In genomic region chr12:67220065-67220464, GRCh38 we compare ENCODE assay signal across 9 cellular contexts. TPM values are rescaled to one million over a fixed set of nuclear protein-coding genes. Genes with fewer than 3 reads are reported as not detected.
A peak's percentile ranks its signal among the peaks of the same experiment; 100 is the strongest.
DNase-seq lines count a peak whose midpoint lies in the region; ATAC-seq and TF ChIP-seq lines count a peak whose summit lies in the region.
"Had no signal": no experiment of that assay in that cellular context is flagged by ENCODE, and none has a peak within 500 bp of the region (broad histone marks: within the 10 kb centered on the region; RNA-seq: fewer than 3 reads in every experiment).

No MANE protein-coding gene starts in this region.

- peaks cover 29% of the 10 kb centered on the region for H3K27me3 Mint-ChIP-seq in osteocyte (ENCODE audit: unreplicated experiment)

- peak; percentile 29 for TF ChIP-seq CTCF in GM12864 (IDR thresholded peaks at IDR 0.05; ENCODE audit: low read depth, low read length, missing control alignments)
- peak; percentile 5 to 55 (median 42) for TF ChIP-seq CTCF in adrenal gland (IDR thresholded peaks at IDR 0.05)
- TF ChIP-seq CTCF in osteocyte (IDR thresholded peaks at IDR 0.05) = peak; percentile 14

- no peak overlapping the region for H3K4me3 ChIP-seq in GM12864 (ENCODE audit: low read depth, low read length)
- H3K4me3 ChIP-seq in adrenal gland = no peak overlapping the region
- H3K4me3 ChIP-seq: SJSA1 had no signal

- no peaks in the 10 kb centered on the region for H3K36me3 ChIP-seq in adrenal gland (replicated peaks in 1 of 2)
- H3K36me3 ChIP-seq: SJSA1 had no signal

- no peaks in the 10 kb centered on the region for H3K27me3 ChIP-seq in adrenal gland
- H3K27me3 ChIP-seq: SJSA1 had no signal

- no peak overlapping the region for H3K4me3 Mint-ChIP-seq in osteocyte (ENCODE audit: unreplicated experiment)
- H3K4me3 Mint-ChIP-seq: activated T-helper 17 cell treated with anti-CD3 and anti-CD28 coated beads, Interleukin-2, amount 50 U/mL, for 72 hours had no signal

- intact Hi-C loops in adrenal gland (cut with DNase I) = loop anchor here in 1 of 2 donors (5.0 kb wide), 2 partner anchors 58 to 203 kb away; no protein-coding TSS in a partner anchor

- no peak overlapping the region for H3K27ac ChIP-seq in adrenal gland
- H3K27ac ChIP-seq: SJSA1 had no signal

- H3K9me3 Mint-ChIP-seq in osteocyte (ENCODE audit: unreplicated experiment) = no peaks in the 10 kb centered on the region
- H3K9me3 Mint-ChIP-seq: activated T-helper 17 cell treated with anti-CD3 and anti-CD28 coated beads, Interleukin-2, amount 50 U/mL, for 72 hours had no signal

- no peaks in the 10 kb centered on the region for H3K9me3 ChIP-seq in adrenal gland (replicated peaks in 1 of 3)
- H3K9me3 ChIP-seq: SJSA1 had no signal

- no peak overlapping the region for H3K27ac Mint-ChIP-seq in osteocyte (ENCODE audit: unreplicated experiment)
- H3K27ac Mint-ChIP-seq: activated T-helper 17 cell treated with anti-CD3 and anti-CD28 coated beads, Interleukin-2, amount 50 U/mL, for 72 hours had no signal

- DNase-seq in GM12864 (ENCODE audit: low read depth) (no peak), NCI-H146 (lab: John Stamatoyannopoulos, UW) (peak; percentile 69), adrenal gland (peak; percentile 15 to 69 (median 37)), osteocyte (ENCODE audit: extremely low spot score, unreplicated experiment) (no peak), NCI-H187 (lab: John Stamatoyannopoulos, UW) (no peak)
- no peak for DNase-seq in central memory CD4-positive, alpha-beta T cell

- H3K36me3 Mint-ChIP-seq in osteocyte (ENCODE audit: unreplicated experiment) = no peaks in the 10 kb centered on the region

- TF ChIP-seq POLR2A in adrenal gland (IDR thresholded peaks at IDR 0.05) = no peak

- WGBS in adrenal gland, 4 donors = 30 to 49% (median 42%) methylated on average over 4 of the region's 4 CpGs

- H3K4me1 ChIP-seq in adrenal gland (replicated peaks in 1 of 2) = no peaks in the 10 kb centered on the region
- H3K4me1 ChIP-seq: SJSA1 had no signal

- no peak for ATAC-seq in HG03139 (IDR thresholded peaks at IDR 0.05; ENCODE audit: unreplicated experiment)
- ATAC-seq: activated T-helper 17 cell treated with anti-CD3 and anti-CD28 coated beads, Interleukin-2, amount 50 U/mL, for 72 hours had no signal

- no peaks in the 10 kb centered on the region for H3K4me1 Mint-ChIP-seq in osteocyte (ENCODE audit: unreplicated experiment)
- H3K4me1 Mint-ChIP-seq: activated T-helper 17 cell treated with anti-CD3 and anti-CD28 coated beads, Interleukin-2, amount 50 U/mL, for 72 hours had no signal

RNA-seq across cellular contexts. Expression of gene CAND1, which starts 49.1 kb away (rescaled TPM):
- total RNA-seq in adrenal gland (100 to 1,000 TPM in 4 of 8 donors, 10 to 100 TPM in 4; 39.4 to 162 (median 107) TPM), osteocyte (167 and 194 TPM in 2 replicates)
- polyA plus RNA-seq in adrenal gland = 10 to 100 TPM; 13.3 to 80.5 (median 16.2) TPM

Comparison
In these comparisons a context has a peak if more than half of its experiments do, and no peak if none do; other contexts are left out.
1. DNase-seq: peak in NCI-H146 (single experiment) and adrenal gland (7 of 7); none in GM12864 (single experiment), osteocyte (single experiment), central memory CD4-positive, alpha-beta T cell (single experiment) and NCI-H187 (0 of 2).
2. Peak in every context shown above with its lines, with median percentiles within 50 percentile points of each other: CTCF ChIP-seq.